Comparison of ENCODE assay signal across 8 cellular contexts in the genomic region with DNA sequence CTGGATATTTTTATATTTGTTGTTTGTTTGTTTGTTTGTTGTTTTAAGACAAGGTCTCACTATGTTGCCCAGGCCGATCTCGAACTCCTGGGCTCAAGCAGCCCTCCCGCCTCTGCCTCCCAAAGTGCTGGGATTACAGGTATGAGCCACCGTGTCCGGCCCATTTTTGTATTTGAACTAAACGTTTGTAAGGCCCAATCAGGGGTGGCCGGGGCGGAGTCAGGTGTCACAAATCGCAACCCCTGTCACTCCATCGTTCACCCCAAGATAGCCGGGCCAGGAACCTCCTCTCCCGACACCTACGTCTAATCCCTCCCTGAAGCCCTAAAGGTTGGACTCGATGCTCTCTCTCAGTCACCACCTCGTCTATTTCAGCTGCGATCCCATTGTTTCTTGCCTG. TPM values are rescaled to one million over a fixed set of nuclear protein-coding genes. Genes with fewer than 3 reads are reported as not detected.
A peak's percentile ranks its signal among the peaks of the same experiment; 100 is the strongest.
DNase-seq lines count a peak whose midpoint lies in the region; ATAC-seq and TF ChIP-seq lines count a peak whose summit lies in the region.

No MANE protein-coding gene starts in this region.

- peak overlapping the region in 7 of 8 donors; percentile 31 to 83 (median 42) for H3K27ac ChIP-seq in spleen

- H3K27me3 Mint-ChIP-seq in endothelial cell (ENCODE audit: unreplicated experiment) (no peaks in the 10 kb centered on the region), chondrocyte (ENCODE audit: low read depth) (no peaks in the 10 kb centered on the region)

- WGBS in spleen, 5 donors, result 18 to 39% (median 22%) methylated on average over 16 of the region's 16 CpGs

- H3K4me1 ChIP-seq in spleen, result peaks cover 0 to 11% (median 2%) of the 10 kb centered on the region in 6 donors

- DNase-seq in activated CD4-positive, alpha-beta T cell treated with anti-CD3 and anti-CD28 coated beads, Interleukin-2, amount 50 U/mL, for 4 hours, result peak; percentile 30 to 34
- DNase-seq in endothelial cell (ENCODE audit: low spot score), result no peak
- peak; percentile 87 for DNase-seq in spleen
- no peak for DNase-seq in ecto neural progenitor cell (ENCODE audit: low spot score)
- DNase-seq in islet precursor cell, result no peak
- DNase-seq in HuH-7 (ENCODE audit: low spot score), result no peak
- no peak for DNase-seq in chondrocyte (ENCODE audit: low spot score)

- intact Hi-C loops in spleen (cut with DNase I; ENCODE audit: low total_unique reads), result no loop called here

- no peaks in the 10 kb centered on the region for H3K36me3 Mint-ChIP-seq in endothelial cell (ENCODE audit: low read depth, unreplicated experiment)
- no peaks in the 10 kb centered on the region for H3K36me3 Mint-ChIP-seq in chondrocyte (ENCODE audit: low read depth)

- TF ChIP-seq CTCF in endothelial cell (IDR thresholded peaks at IDR 0.05; ENCODE audit: unreplicated experiment) (no peak), spleen (IDR thresholded peaks at IDR 0.05 in 8 of 11, conservative IDR thresholded peaks at IDR 0.05 in 3 of 11) (no peak), chondrocyte (IDR thresholded peaks at IDR 0.05) (no peak)

- H3K27me3 ChIP-seq in spleen (replicated peaks in 1 of 7), result peaks cover 0 to 18% (median 0%) of the 10 kb centered on the region in 7 donors

- H3K27ac Mint-ChIP-seq in endothelial cell (ENCODE audit: unreplicated experiment), result peak overlapping the region; percentile 8
- H3K27ac Mint-ChIP-seq in chondrocyte (ENCODE audit: unreplicated experiment), result no peak overlapping the region

- H3K4me1 Mint-ChIP-seq in endothelial cell (ENCODE audit: unreplicated experiment) (peaks cover 7% of the 10 kb centered on the region), chondrocyte (ENCODE audit: low read depth) (no peaks in the 10 kb centered on the region)

- ATAC-seq in HG02938 (IDR thresholded peaks at IDR 0.05; ENCODE audit: unreplicated experiment), result peak; percentile 61

- no peaks in the 10 kb centered on the region for H3K36me3 ChIP-seq in spleen

- H3K4me3 ChIP-seq in spleen, result peak overlapping the region in 5 of 8 donors; percentile 36 to 68 (median 39)

- no peaks in the 10 kb centered on the region for H3K9me3 ChIP-seq in spleen

- H3K4me3 Mint-ChIP-seq in endothelial cell (ENCODE audit: unreplicated experiment) (no peak overlapping the region), chondrocyte (ENCODE audit: unreplicated experiment) (no peak overlapping the region)

- H3K9me3 Mint-ChIP-seq in endothelial cell (ENCODE audit: unreplicated experiment), result no peaks in the 10 kb centered on the region
- H3K9me3 Mint-ChIP-seq in chondrocyte (ENCODE audit: low read depth), result peaks cover 7% of the 10 kb centered on the region

- no peak for TF ChIP-seq POLR2A in spleen (IDR thresholded peaks at IDR 0.05)

RNA-seq across cellular contexts. Expression of gene EFHC2, which starts 0.7 kb away (rescaled TPM):
- total RNA-seq in endothelial cell (ENCODE audit: unreplicated experiment) (0.41 TPM), spleen (1 to 10 TPM in 3 of 7 donors, under 1 TPM in 4; 0.43 to 1.4 (median 0.82) TPM), chondrocyte (not detected in 3 replicates)
- under 1 TPM; 0.20 to 0.46 (median 0.22) TPM for polyA plus RNA-seq in spleen

Comparison
In these comparisons a context has a peak if more than half of its experiments do, and no peak if none do; other contexts are left out.
1. DNase-seq: peak in activated CD4-positive, alpha-beta T cell treated with anti-CD3 and anti-CD28 coated beads, Interleukin-2, amount 50 U/mL, for 4 hours (2 of 2) and spleen (single experiment); none in endothelial cell (single experiment), ecto neural progenitor cell (single experiment), islet precursor cell (single experiment), HuH-7 (single experiment) and chondrocyte (single experiment).